ENCODE assay signal across 1 cellular context in the genomic region with DNA sequence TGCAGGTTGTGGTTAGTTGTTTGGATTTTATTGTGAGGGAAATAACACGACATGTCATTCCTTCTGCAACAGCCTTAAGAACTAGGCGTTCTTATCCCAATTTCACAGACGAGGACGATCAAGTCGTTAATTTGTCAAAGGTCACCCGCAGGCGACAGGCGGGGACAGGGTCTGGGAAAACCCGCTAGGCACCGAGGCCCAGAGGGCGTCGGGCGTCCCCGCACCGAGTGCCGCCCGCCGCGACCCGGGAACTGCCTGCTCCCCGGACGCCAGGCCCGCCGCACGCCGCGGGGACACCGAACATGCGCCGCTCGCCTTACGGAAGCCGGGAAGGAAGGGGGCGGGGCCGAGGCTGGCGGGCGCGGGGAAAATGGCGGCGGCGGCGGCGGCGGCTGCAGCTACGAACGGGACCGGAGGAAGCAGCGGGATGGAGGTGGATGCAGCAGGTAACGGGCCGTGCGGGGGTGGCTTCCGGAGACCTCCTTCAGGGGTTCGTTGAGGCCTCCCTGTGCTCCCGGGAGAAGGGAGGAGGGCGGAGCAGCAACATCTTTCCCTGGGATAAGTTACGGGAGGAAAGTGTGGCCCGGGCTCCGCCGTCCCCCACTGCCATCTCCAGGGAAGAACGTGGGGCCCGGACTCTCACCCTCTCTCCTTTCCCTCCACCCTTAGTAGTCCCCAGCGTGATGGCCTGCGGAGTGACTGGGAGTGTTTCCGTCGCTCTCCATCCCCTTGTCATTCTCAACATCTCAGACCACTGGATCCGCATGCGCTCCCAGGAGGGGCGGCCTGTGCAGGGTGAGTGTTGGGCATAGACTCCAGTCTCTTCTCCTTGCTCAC.
TF ChIP-seq lines count a peak whose summit lies in the region.

A gene (plus strand): TSS at position 349 of the 837 bp plus-strand sequence. CDS start 22 bp downstream, at position 371.

TF ChIP-seq in HepG2, 621 proteins besides CTCF, POLR2A, EP300 and RAD21 (continued from another document and continues in another):
- TF ChIP-seq, protein P1, sequence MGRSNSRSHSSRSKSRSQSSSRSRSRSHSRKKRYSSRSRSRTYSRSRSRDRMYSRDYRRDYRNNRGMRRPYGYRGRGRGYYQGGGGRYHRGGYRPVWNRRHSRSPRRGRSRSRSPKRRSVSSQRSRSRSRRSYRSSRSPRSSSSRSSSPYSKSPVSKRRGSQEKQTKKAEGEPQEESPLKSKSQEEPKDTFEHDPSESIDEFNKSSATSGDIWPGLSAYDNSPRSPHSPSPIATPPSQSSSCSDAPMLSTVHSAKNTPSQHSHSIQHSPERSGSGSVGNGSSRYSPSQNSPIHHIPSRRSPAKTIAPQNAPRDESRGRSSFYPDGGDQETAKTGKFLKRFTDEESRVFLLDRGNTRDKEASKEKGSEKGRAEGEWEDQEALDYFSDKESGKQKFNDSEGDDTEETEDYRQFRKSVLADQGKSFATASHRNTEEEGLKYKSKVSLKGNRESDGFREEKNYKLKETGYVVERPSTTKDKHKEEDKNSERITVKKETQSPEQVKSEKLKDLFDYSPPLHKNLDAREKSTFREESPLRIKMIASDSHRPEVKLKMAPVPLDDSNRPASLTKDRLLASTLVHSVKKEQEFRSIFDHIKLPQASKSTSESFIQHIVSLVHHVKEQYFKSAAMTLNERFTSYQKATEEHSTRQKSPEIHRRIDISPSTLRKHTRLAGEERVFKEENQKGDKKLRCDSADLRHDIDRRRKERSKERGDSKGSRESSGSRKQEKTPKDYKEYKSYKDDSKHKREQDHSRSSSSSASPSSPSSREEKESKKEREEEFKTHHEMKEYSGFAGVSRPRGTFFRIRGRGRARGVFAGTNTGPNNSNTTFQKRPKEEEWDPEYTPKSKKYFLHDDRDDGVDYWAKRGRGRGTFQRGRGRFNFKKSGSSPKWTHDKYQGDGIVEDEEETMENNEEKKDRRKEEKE (IDR thresholded peaks at IDR 0.05) = no peak
- TF ChIP-seq, protein P2, sequence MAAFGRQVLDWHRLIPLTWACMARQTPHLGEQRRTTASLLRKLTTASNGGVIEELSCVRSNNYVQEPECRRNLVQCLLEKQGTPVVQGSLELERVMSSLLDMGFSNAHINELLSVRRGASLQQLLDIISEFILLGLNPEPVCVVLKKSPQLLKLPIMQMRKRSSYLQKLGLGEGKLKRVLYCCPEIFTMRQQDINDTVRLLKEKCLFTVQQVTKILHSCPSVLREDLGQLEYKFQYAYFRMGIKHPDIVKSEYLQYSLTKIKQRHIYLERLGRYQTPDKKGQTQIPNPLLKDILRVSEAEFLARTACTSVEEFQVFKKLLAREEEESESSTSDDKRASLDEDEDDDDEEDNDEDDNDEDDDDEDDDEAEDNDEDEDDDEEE (CRISPR knock-in tag; IDR thresholded peaks at IDR 0.05) = no peak; the same call in 1 of the 2 replicates
- peak; percentile 66 for TF ChIP-seq HNRNPLL (IDR thresholded peaks at IDR 0.05; ENCODE audit: low read depth, low read length, poor library complexity, severe bottlenecking)
- TF ChIP-seq ZNF83 (CRISPR knock-in tag; IDR thresholded peaks at IDR 0.05; ENCODE audit: borderline replicate concordance) = peak; percentile 87; the same call in 1 of the 2 replicates
- TF ChIP-seq, protein P3, sequence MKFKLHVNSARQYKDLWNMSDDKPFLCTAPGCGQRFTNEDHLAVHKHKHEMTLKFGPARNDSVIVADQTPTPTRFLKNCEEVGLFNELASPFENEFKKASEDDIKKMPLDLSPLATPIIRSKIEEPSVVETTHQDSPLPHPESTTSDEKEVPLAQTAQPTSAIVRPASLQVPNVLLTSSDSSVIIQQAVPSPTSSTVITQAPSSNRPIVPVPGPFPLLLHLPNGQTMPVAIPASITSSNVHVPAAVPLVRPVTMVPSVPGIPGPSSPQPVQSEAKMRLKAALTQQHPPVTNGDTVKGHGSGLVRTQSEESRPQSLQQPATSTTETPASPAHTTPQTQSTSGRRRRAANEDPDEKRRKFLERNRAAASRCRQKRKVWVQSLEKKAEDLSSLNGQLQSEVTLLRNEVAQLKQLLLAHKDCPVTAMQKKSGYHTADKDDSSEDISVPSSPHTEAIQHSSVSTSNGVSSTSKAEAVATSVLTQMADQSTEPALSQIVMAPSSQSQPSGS (CRISPR knock-in tag; IDR thresholded peaks at IDR 0.05) = peak; percentile 53; the same call in 1 of the 2 replicates
- TF ChIP-seq DMAP1 (CRISPR knock-in tag; IDR thresholded peaks at IDR 0.05) = peak; percentile 79
- TF ChIP-seq KAT7 (CRISPR knock-in tag; IDR thresholded peaks at IDR 0.05; ENCODE audit: borderline replicate concordance) = peak; percentile 99; the same call in 1 of the 2 replicates
- no peak for TF ChIP-seq PHF21A (CRISPR knock-in tag; IDR thresholded peaks at IDR 0.05)
- TF ChIP-seq NCOR1 (IDR thresholded peaks at IDR 0.05; ENCODE audit: borderline replicate concordance, low read length) = no peak
- TF ChIP-seq, protein P4, sequence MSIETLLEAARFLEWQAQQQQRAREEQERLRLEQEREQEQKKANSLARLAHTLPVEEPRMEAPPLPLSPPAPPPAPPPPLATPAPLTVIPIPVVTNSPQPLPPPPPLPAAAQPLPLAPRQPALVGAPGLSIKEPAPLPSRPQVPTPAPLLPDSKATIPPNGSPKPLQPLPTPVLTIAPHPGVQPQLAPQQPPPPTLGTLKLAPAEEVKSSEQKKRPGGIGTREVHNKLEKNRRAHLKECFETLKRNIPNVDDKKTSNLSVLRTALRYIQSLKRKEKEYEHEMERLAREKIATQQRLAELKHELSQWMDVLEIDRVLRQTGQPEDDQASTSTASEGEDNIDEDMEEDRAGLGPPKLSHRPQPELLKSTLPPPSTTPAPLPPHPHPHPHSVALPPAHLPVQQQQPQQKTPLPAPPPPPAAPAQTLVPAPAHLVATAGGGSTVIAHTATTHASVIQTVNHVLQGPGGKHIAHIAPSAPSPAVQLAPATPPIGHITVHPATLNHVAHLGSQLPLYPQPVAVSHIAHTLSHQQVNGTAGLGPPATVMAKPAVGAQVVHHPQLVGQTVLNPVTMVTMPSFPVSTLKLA (IDR thresholded peaks at IDR 0.05) = no peak
- TF ChIP-seq ZNF761 (CRISPR knock-in tag; conservative IDR thresholded peaks at IDR 0.05) = peak; percentile 87
- peak; percentile 58; the same call in 1 of the 2 replicates for TF ChIP-seq FOXO1 (CRISPR knock-in tag; IDR thresholded peaks at IDR 0.05)
- TF ChIP-seq, protein P5, sequence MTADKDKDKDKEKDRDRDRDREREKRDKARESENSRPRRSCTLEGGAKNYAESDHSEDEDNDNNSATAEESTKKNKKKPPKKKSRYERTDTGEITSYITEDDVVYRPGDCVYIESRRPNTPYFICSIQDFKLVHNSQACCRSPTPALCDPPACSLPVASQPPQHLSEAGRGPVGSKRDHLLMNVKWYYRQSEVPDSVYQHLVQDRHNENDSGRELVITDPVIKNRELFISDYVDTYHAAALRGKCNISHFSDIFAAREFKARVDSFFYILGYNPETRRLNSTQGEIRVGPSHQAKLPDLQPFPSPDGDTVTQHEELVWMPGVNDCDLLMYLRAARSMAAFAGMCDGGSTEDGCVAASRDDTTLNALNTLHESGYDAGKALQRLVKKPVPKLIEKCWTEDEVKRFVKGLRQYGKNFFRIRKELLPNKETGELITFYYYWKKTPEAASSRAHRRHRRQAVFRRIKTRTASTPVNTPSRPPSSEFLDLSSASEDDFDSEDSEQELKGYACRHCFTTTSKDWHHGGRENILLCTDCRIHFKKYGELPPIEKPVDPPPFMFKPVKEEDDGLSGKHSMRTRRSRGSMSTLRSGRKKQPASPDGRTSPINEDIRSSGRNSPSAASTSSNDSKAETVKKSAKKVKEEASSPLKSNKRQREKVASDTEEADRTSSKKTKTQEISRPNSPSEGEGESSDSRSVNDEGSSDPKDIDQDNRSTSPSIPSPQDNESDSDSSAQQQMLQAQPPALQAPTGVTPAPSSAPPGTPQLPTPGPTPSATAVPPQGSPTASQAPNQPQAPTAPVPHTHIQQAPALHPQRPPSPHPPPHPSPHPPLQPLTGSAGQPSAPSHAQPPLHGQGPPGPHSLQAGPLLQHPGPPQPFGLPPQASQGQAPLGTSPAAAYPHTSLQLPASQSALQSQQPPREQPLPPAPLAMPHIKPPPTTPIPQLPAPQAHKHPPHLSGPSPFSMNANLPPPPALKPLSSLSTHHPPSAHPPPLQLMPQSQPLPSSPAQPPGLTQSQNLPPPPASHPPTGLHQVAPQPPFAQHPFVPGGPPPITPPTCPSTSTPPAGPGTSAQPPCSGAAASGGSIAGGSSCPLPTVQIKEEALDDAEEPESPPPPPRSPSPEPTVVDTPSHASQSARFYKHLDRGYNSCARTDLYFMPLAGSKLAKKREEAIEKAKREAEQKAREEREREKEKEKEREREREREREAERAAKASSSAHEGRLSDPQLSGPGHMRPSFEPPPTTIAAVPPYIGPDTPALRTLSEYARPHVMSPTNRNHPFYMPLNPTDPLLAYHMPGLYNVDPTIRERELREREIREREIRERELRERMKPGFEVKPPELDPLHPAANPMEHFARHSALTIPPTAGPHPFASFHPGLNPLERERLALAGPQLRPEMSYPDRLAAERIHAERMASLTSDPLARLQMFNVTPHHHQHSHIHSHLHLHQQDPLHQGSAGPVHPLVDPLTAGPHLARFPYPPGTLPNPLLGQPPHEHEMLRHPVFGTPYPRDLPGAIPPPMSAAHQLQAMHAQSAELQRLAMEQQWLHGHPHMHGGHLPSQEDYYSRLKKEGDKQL (CRISPR knock-in tag; IDR thresholded peaks at IDR 0.05; ENCODE audit: low read depth) = no peak
- peak; percentile 98 for TF ChIP-seq ZNF616 (CRISPR knock-in tag; IDR thresholded peaks at IDR 0.05; ENCODE audit: low read depth)
- peak; percentile 48; the same call in 1 of the 2 replicates for TF ChIP-seq ZNF790 (CRISPR knock-in tag; IDR thresholded peaks at IDR 0.05; ENCODE audit: borderline replicate concordance)
- TF ChIP-seq ZNF3 (CRISPR knock-in tag; IDR thresholded peaks at IDR 0.05) = no peak
- TF ChIP-seq, protein P6, sequence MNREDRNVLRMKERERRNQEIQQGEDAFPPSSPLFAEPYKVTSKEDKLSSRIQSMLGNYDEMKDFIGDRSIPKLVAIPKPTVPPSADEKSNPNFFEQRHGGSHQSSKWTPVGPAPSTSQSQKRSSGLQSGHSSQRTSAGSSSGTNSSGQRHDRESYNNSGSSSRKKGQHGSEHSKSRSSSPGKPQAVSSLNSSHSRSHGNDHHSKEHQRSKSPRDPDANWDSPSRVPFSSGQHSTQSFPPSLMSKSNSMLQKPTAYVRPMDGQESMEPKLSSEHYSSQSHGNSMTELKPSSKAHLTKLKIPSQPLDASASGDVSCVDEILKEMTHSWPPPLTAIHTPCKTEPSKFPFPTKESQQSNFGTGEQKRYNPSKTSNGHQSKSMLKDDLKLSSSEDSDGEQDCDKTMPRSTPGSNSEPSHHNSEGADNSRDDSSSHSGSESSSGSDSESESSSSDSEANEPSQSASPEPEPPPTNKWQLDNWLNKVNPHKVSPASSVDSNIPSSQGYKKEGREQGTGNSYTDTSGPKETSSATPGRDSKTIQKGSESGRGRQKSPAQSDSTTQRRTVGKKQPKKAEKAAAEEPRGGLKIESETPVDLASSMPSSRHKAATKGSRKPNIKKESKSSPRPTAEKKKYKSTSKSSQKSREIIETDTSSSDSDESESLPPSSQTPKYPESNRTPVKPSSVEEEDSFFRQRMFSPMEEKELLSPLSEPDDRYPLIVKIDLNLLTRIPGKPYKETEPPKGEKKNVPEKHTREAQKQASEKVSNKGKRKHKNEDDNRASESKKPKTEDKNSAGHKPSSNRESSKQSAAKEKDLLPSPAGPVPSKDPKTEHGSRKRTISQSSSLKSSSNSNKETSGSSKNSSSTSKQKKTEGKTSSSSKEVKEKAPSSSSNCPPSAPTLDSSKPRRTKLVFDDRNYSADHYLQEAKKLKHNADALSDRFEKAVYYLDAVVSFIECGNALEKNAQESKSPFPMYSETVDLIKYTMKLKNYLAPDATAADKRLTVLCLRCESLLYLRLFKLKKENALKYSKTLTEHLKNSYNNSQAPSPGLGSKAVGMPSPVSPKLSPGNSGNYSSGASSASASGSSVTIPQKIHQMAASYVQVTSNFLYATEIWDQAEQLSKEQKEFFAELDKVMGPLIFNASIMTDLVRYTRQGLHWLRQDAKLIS (CRISPR knock-in tag; IDR thresholded peaks at IDR 0.05) = 0 out of 2 replicates have a peak, but pooled peaks have one; percentile 38
- 0 out of 2 replicates have a peak, but pooled peaks have one; percentile 75 for TF ChIP-seq ZNF598 (CRISPR knock-in tag; IDR thresholded peaks at IDR 0.05; ENCODE audit: borderline replicate concordance)
- TF ChIP-seq, protein P7, sequence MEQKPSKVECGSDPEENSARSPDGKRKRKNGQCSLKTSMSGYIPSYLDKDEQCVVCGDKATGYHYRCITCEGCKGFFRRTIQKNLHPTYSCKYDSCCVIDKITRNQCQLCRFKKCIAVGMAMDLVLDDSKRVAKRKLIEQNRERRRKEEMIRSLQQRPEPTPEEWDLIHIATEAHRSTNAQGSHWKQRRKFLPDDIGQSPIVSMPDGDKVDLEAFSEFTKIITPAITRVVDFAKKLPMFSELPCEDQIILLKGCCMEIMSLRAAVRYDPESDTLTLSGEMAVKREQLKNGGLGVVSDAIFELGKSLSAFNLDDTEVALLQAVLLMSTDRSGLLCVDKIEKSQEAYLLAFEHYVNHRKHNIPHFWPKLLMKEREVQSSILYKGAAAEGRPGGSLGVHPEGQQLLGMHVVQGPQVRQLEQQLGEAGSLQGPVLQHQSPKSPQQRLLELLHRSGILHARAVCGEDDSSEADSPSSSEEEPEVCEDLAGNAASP (CRISPR knock-in tag; IDR thresholded peaks at IDR 0.05; ENCODE audit: borderline replicate concordance) = peak; percentile 53; the same call in 1 of the 2 replicates
- peak; percentile 93 for TF ChIP-seq SALL1 (CRISPR knock-in tag; IDR thresholded peaks at IDR 0.05)
- no peak; the same call in 1 of the 2 replicates for TF ChIP-seq ZSCAN30 (CRISPR knock-in tag; IDR thresholded peaks at IDR 0.05)
- TF ChIP-seq ZNF549 (CRISPR knock-in tag; IDR thresholded peaks at IDR 0.05) = no peak
- TF ChIP-seq IRX3 (CRISPR knock-in tag; IDR thresholded peaks at IDR 0.05; ENCODE audit: borderline replicate concordance, low read depth) = 0 out of 2 replicates have a peak, but pooled peaks have one; percentile 91
- no peak for TF ChIP-seq IKZF1 (IDR thresholded peaks at IDR 0.05)
- TF ChIP-seq TEAD2 (CRISPR knock-in tag; IDR thresholded peaks at IDR 0.05) = peak; percentile 92
- TF ChIP-seq NFE2L2 (IDR thresholded peaks at IDR 0.05; ENCODE audit: low read length) = no peak
- TF ChIP-seq KLF11 (CRISPR knock-in tag; IDR thresholded peaks at IDR 0.05) = no peak
- TF ChIP-seq ISL2 (CRISPR knock-in tag; IDR thresholded peaks at IDR 0.05) = peak; percentile 57
- TF ChIP-seq THYN1 (CRISPR knock-in tag; IDR thresholded peaks at IDR 0.05; ENCODE audit: borderline replicate concordance, low read depth) = no peak
- TF ChIP-seq, protein P8, sequence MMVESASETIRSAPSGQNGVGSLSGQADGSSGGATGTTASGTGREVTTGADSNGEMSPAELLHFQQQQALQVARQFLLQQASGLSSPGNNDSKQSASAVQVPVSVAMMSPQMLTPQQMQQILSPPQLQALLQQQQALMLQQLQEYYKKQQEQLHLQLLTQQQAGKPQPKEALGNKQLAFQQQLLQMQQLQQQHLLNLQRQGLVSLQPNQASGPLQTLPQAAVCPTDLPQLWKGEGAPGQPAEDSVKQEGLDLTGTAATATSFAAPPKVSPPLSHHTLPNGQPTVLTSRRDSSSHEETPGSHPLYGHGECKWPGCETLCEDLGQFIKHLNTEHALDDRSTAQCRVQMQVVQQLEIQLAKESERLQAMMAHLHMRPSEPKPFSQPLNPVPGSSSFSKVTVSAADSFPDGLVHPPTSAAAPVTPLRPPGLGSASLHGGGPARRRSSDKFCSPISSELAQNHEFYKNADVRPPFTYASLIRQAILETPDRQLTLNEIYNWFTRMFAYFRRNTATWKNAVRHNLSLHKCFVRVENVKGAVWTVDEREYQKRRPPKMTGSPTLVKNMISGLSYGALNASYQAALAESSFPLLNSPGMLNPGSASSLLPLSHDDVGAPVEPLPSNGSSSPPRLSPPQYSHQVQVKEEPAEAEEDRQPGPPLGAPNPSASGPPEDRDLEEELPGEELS (CRISPR knock-in tag; IDR thresholded peaks at IDR 0.05) = peak; percentile 58; the same call in 1 of the 2 replicates
- peak; percentile 89; the same call in 1 of the 2 replicates for TF ChIP-seq FOXC1 (CRISPR knock-in tag; IDR thresholded peaks at IDR 0.05; ENCODE audit: borderline replicate concordance)
- no peak for TF ChIP-seq ZNF207 (IDR thresholded peaks at IDR 0.05; ENCODE audit: borderline replicate concordance)
- TF ChIP-seq GTF2F1 (IDR thresholded peaks at IDR 0.05; ENCODE audit: low read length) = no peak
- TF ChIP-seq RCOR2 (CRISPR knock-in tag; IDR thresholded peaks at IDR 0.05) = no peak
